Comparison of ENCODE assay signal across 8 cellular contexts in genomic region chr3:142595581-142595950, GRCh38. TPM values are rescaled to one million over a fixed set of nuclear protein-coding genes. Genes with fewer than 3 reads are reported as not detected.
A peak's percentile ranks its signal among the peaks of the same experiment; 100 is the strongest.
DNase-seq lines count a peak whose midpoint lies in the region; ATAC-seq and TF ChIP-seq lines count a peak whose summit lies in the region.

No MANE protein-coding gene starts in this region.

- no peak for ATAC-seq in stimulated activated memory B cell treated with anti-CD40 and anti-IgM and Interleukin-4, amounts not matched to agents 10 μg/mL and 1 μg/mL and 100 μg/mL, for 72 hours
- ATAC-seq in HG03139 (IDR thresholded peaks at IDR 0.05; ENCODE audit: unreplicated experiment) = no peak

- no peaks in the 10 kb centered on the region for H3K27me3 ChIP-seq in BJ (ENCODE audit: control insufficient read depth, insufficient read depth, low read length)
- peaks cover 5% of the 10 kb centered on the region; the same call in 1 of the 2 replicates for H3K27me3 ChIP-seq in HUES48 (ENCODE audit: control insufficient read depth, insufficient read depth, low read length)

- no peaks in the 10 kb centered on the region for H3K9me3 Mint-ChIP-seq in immature natural killer cell
- H3K9me3 Mint-ChIP-seq in stimulated activated memory B cell treated with anti-CD40 and anti-IgM and Interleukin-4, amounts not matched to agents 10 μg/mL and 1 μg/mL and 100 μg/mL, for 72 hours = no peaks in the 10 kb centered on the region

- DNase-seq in BJ (ENCODE audit: low read depth) (no peak), amniotic stem cell (lab: John Stamatoyannopoulos, UW) (peak; percentile 62), immature natural killer cell (no peak), putamen (ENCODE audit: low spot score) (no peak), GOT3 (lab: John Stamatoyannopoulos, UW) (no peak)

- H3K4me3 ChIP-seq in BJ (ENCODE audit: low read depth, low read length) (peak overlapping the region; percentile 74), HUES48 (ENCODE audit: low read depth, low read length) (peak overlapping the region; percentile 80)

- H3K4me1 ChIP-seq in HUES48 (ENCODE audit: control insufficient read depth, insufficient read depth, low read length) = peaks cover 14% of the 10 kb centered on the region; the same call in 1 of the 2 replicates

- H3K27ac ChIP-seq in HUES48 (ENCODE audit: low read depth, low read length) = peak overlapping the region; percentile 62

- no peaks in the 10 kb centered on the region for H3K9me3 ChIP-seq in HUES48 (ENCODE audit: control insufficient read depth, insufficient read depth, low read length)

- H3K36me3 ChIP-seq in BJ (ENCODE audit: control insufficient read depth, insufficient read depth, low read length) (no peaks in the 10 kb centered on the region), HUES48 (ENCODE audit: control insufficient read depth, insufficient read depth, low read length) (no peaks in the 10 kb centered on the region)

- H3K9ac ChIP-seq in HUES48 (ENCODE audit: low read depth, low read length) = peak overlapping the region; percentile 40; the same call in 1 of the 2 replicates

- POLR2A ChIA-PET in BJ (lab: Charles Lee) = no interaction called here

- H3K4me1 Mint-ChIP-seq in immature natural killer cell = peaks cover 15 to 20% of the 10 kb centered on the region in 2 donors
- H3K4me1 Mint-ChIP-seq in stimulated activated memory B cell treated with anti-CD40 and anti-IgM and Interleukin-4, amounts not matched to agents 10 μg/mL and 1 μg/mL and 100 μg/mL, for 72 hours = peaks cover 6% of the 10 kb centered on the region

- peak overlapping the region; percentile 6 to 87 (median 68) for H3K27ac Mint-ChIP-seq in immature natural killer cell
- H3K27ac Mint-ChIP-seq in stimulated activated memory B cell treated with anti-CD40 and anti-IgM and Interleukin-4, amounts not matched to agents 10 μg/mL and 1 μg/mL and 100 μg/mL, for 72 hours = peak overlapping the region; percentile 44

- H3K36me3 Mint-ChIP-seq in immature natural killer cell = peaks cover 0 to 3% (median 0%) of the 10 kb centered on the region in 3 donors
- no peaks in the 10 kb centered on the region for H3K36me3 Mint-ChIP-seq in stimulated activated memory B cell treated with anti-CD40 and anti-IgM and Interleukin-4, amounts not matched to agents 10 μg/mL and 1 μg/mL and 100 μg/mL, for 72 hours

- CTCF ChIA-PET in BJ (lab: Yijun Ruan, JAX) = no interaction called here

- peak overlapping the region; percentile 97 to 99 (median 99) for H3K4me3 Mint-ChIP-seq in immature natural killer cell
- H3K4me3 Mint-ChIP-seq in stimulated activated memory B cell treated with anti-CD40 and anti-IgM and Interleukin-4, amounts not matched to agents 10 μg/mL and 1 μg/mL and 100 μg/mL, for 72 hours = peak overlapping the region; percentile 91

- no peak for TF ChIP-seq CTCF in BJ (IDR thresholded peaks at IDR 0.05; ENCODE audit: insufficient read depth, low read depth, low read length)

- peaks cover 2 to 10% (median 8%) of the 10 kb centered on the region in 3 donors for H3K27me3 Mint-ChIP-seq in immature natural killer cell (ENCODE audit: low read depth in 3 of 3)
- H3K27me3 Mint-ChIP-seq in stimulated activated memory B cell treated with anti-CD40 and anti-IgM and Interleukin-4, amounts not matched to agents 10 μg/mL and 1 μg/mL and 100 μg/mL, for 72 hours = peaks cover 9% of the 10 kb centered on the region

RNA-seq across cellular contexts. Expression of gene PLS1, which starts 0.6 kb away (rescaled TPM):
- 0.23 and 0.58 TPM in 2 replicates for polyA plus RNA-seq in BJ (2011; rRNA removed)
- polyA minus RNA-seq in BJ (2011; rRNA and poly(A)+ RNA removed) = 0.09 and 0.15 TPM in 2 replicates
- 1 to 10 TPM; 1.9 to 6.2 (median 5.4) TPM for polyA plus RNA-seq in immature natural killer cell

RNA-seq across cellular contexts. Expression of gene ATR, which starts 17.0 kb away (rescaled TPM):
- polyA plus RNA-seq in BJ (2011; rRNA removed) (6.0 and 13.2 TPM in 2 replicates), immature natural killer cell (10 to 100 TPM in 2 of 3 donors, 1 to 10 TPM in 1; 9.8 to 14.4 (median 10.1) TPM)
- polyA minus RNA-seq in BJ (2011; rRNA and poly(A)+ RNA removed) = 12.7 and 14.5 TPM in 2 replicates
